ENCODE assay signal across 15 cellular contexts in genomic region chr19:47271949-47272348, GRCh38. TPM values are rescaled to one million over a fixed set of nuclear protein-coding genes. Genes with fewer than 3 reads are reported as not detected.
DNase-seq lines count a peak whose midpoint lies in the region; ATAC-seq and TF ChIP-seq lines count a peak whose summit lies in the region.
"Had no signal": no experiment of that assay in that cellular context is flagged by ENCODE, and none has a peak within 500 bp of the region (broad histone marks: within the 10 kb centered on the region; RNA-seq: fewer than 3 reads in every experiment).

No MANE protein-coding gene starts in this region.

- H3K4me3 ChIP-seq in WERI-Rb-1 (ENCODE audit: low read depth, low read length) (peak overlapping the region; percentile 94), tibial artery (no peak overlapping the region)
- H3K4me3 ChIP-seq: thyroid gland had no signal

- POLR2A ChIA-PET in activated CD8-positive, alpha-beta T cell treated with anti-CD3 and anti-CD28 coated beads for 36 hours (lab: Charles Lee) = interaction anchor here (0.9 to 1.2 kb wide), 4 partner anchors 13 to 72 kb away, joined by 3 to 4 read pairs (median 4); no protein-coding TSS in a partner anchor
- POLR2A ChIA-PET in activated CD8-positive, alpha-beta T cell treated with anti-CD3 and anti-CD28 coated beads, Interleukin-2, amount 10 ng/mL, durations not matched to agents 7 days and 5 days (lab: Charles Lee) = interaction anchor here (1.2 to 1.3 kb wide), 2 partner anchors 15 to 159 kb away, joined by 4 to 8 read pairs; partner anchors contain the start of gene CCDC9

- DNase-seq in activated CD8-positive, alpha-beta T cell treated with anti-CD3 and anti-CD28 coated beads for 36 hours = no peak
- DNase-seq in activated CD8-positive, alpha-beta T cell treated with anti-CD3 and anti-CD28 coated beads, Interleukin-2, amount 10 ng/mL, durations not matched to agents 7 days and 5 days = no peak
- no peak for DNase-seq in WERI-Rb-1
- no peak for DNase-seq in immature natural killer cell
- no peak for DNase-seq in tibial artery
- no peak for DNase-seq in DMS 273 (lab: John Stamatoyannopoulos, UW; ENCODE audit: unreplicated experiment)
- no peak for DNase-seq in NCI-H1092 (lab: John Stamatoyannopoulos, UW)
- DNase-seq: DMS79, NCI-H526, thyroid gland had no signal

- H3K4me1 ChIP-seq in tibial artery = peaks cover 0 to 32% (median 25%) of the 10 kb centered on the region in 4 donors

- H3K4me1 Mint-ChIP-seq in activated CD8-positive, alpha-beta T cell treated with anti-CD3 and anti-CD28 coated beads for 36 hours (ENCODE audit: low read depth) = peaks cover 23% of the 10 kb centered on the region
- H3K4me1 Mint-ChIP-seq in activated CD8-positive, alpha-beta T cell treated with anti-CD3 and anti-CD28 coated beads, Interleukin-2, amount 10 ng/mL, durations not matched to agents 7 days and 5 days (ENCODE audit: low read depth) = peaks cover 25% of the 10 kb centered on the region
- peaks cover 17 to 20% of the 10 kb centered on the region in 2 donors for H3K4me1 Mint-ChIP-seq in immature natural killer cell

- ATAC-seq in activated CD8-positive, alpha-beta T cell treated with anti-CD3 and anti-CD28 coated beads for 36 hours = no peak
- ATAC-seq in activated CD8-positive, alpha-beta T cell treated with anti-CD3 and anti-CD28 coated beads, Interleukin-2, amount 10 ng/mL, durations not matched to agents 7 days and 5 days = no peak
- ATAC-seq in GM18873 (IDR thresholded peaks at IDR 0.05; ENCODE audit: low FRiP score, unreplicated experiment) = no peak
- ATAC-seq: GM12878 had no signal

- H3K27ac ChIP-seq in WERI-Rb-1 = peak overlapping the region; percentile 95
- peak overlapping the region; percentile 41 to 99 for H3K27ac ChIP-seq in tibial artery

- no peaks in the 10 kb centered on the region for H3K9me3 Mint-ChIP-seq in activated CD8-positive, alpha-beta T cell treated with anti-CD3 and anti-CD28 coated beads for 36 hours
- H3K9me3 Mint-ChIP-seq in activated CD8-positive, alpha-beta T cell treated with anti-CD3 and anti-CD28 coated beads, Interleukin-2, amount 10 ng/mL, durations not matched to agents 7 days and 5 days (ENCODE audit: insufficient read depth) = no peaks in the 10 kb centered on the region
- H3K9me3 Mint-ChIP-seq in immature natural killer cell = no peaks in the 10 kb centered on the region

- no peak for TF ChIP-seq CTCF in activated CD8-positive, alpha-beta T cell treated with anti-CD3 and anti-CD28 coated beads for 36 hours (IDR thresholded peaks at IDR 0.05)
- no peak for TF ChIP-seq CTCF in WERI-Rb-1 (IDR thresholded peaks at IDR 0.05; ENCODE audit: low read depth, low read length)
- no peak for TF ChIP-seq CTCF in tibial artery (IDR thresholded peaks at IDR 0.05)

- H3K27me3 ChIP-seq in WERI-Rb-1 (ENCODE audit: insufficient read depth, low read depth, severe bottlenecking) (no peaks in the 10 kb centered on the region), tibial artery (no peaks in the 10 kb centered on the region)
- H3K27me3 ChIP-seq: adrenal gland, thyroid gland had no signal

- CTCF ChIA-PET in activated CD8-positive, alpha-beta T cell treated with anti-CD3 and anti-CD28 coated beads for 36 hours (lab: Charles Lee) = interaction anchor here (0.9 to 1.4 kb wide), 4 partner anchors 13 to 77 kb away, joined by 3 to 5 read pairs (median 3); partner anchors contain the start of gene DHX34
- CTCF ChIA-PET in activated CD8-positive, alpha-beta T cell treated with anti-CD3 and anti-CD28 coated beads, Interleukin-2, amount 10 ng/mL, durations not matched to agents 7 days and 5 days (lab: Charles Lee) = interaction anchor here (1.3 to 1.4 kb wide), 2 partner anchors 10 to 28 kb away, joined by 3 to 6 read pairs; no protein-coding TSS in a partner anchor

- no peaks in the 10 kb centered on the region for H3K27me3 Mint-ChIP-seq in activated CD8-positive, alpha-beta T cell treated with anti-CD3 and anti-CD28 coated beads for 36 hours
- H3K27me3 Mint-ChIP-seq in activated CD8-positive, alpha-beta T cell treated with anti-CD3 and anti-CD28 coated beads, Interleukin-2, amount 10 ng/mL, durations not matched to agents 7 days and 5 days (ENCODE audit: low read depth) = no peaks in the 10 kb centered on the region
- H3K27me3 Mint-ChIP-seq in immature natural killer cell (ENCODE audit: low read depth in 3 of 3) = peaks cover 10 to 27% (median 21%) of the 10 kb centered on the region in 3 donors

- H3K4me3 Mint-ChIP-seq in activated CD8-positive, alpha-beta T cell treated with anti-CD3 and anti-CD28 coated beads for 36 hours = peak overlapping the region; percentile 92
- no peak overlapping the region for H3K4me3 Mint-ChIP-seq in activated CD8-positive, alpha-beta T cell treated with anti-CD3 and anti-CD28 coated beads, Interleukin-2, amount 10 ng/mL, durations not matched to agents 7 days and 5 days
- H3K4me3 Mint-ChIP-seq in immature natural killer cell = peak overlapping the region in 4 of 5 donors; percentile 95 to 98 (median 96)

- no peaks in the 10 kb centered on the region for H3K9me3 ChIP-seq in WERI-Rb-1 (ENCODE audit: severe bottlenecking)
- no peaks in the 10 kb centered on the region for H3K9me3 ChIP-seq in tibial artery
- H3K9me3 ChIP-seq: adrenal gland, thyroid gland had no signal

- H3K36me3 Mint-ChIP-seq in activated CD8-positive, alpha-beta T cell treated with anti-CD3 and anti-CD28 coated beads for 36 hours (ENCODE audit: low read depth) = peaks cover 18% of the 10 kb centered on the region
- H3K36me3 Mint-ChIP-seq in activated CD8-positive, alpha-beta T cell treated with anti-CD3 and anti-CD28 coated beads, Interleukin-2, amount 10 ng/mL, durations not matched to agents 7 days and 5 days (ENCODE audit: low read depth) = peaks cover 43% of the 10 kb centered on the region
- H3K36me3 Mint-ChIP-seq in immature natural killer cell = peaks cover 0 to 15% (median 3%) of the 10 kb centered on the region in 3 donors

- intact Hi-C loops in activated CD8-positive, alpha-beta T cell treated with anti-CD3 and anti-CD28 coated beads for 36 hours (cut with micrococcal nuclease) = loop anchor here (2.0 kb wide), 1 partner anchor 15 kb away; the partner anchor contains the start of gene CCDC9
- intact Hi-C loops in tibial artery (cut with DNase I; ENCODE audit: low total_unique reads) = loop anchor here (2.0 kb wide), 1 partner anchor 13 kb away; no protein-coding TSS in a partner anchor

- peak overlapping the region; percentile 87 for H3K27ac Mint-ChIP-seq in activated CD8-positive, alpha-beta T cell treated with anti-CD3 and anti-CD28 coated beads for 36 hours
- H3K27ac Mint-ChIP-seq in activated CD8-positive, alpha-beta T cell treated with anti-CD3 and anti-CD28 coated beads, Interleukin-2, amount 10 ng/mL, durations not matched to agents 7 days and 5 days = no peak overlapping the region
- peak overlapping the region in 2 of 6 donors; percentile 64 to 86 for H3K27ac Mint-ChIP-seq in immature natural killer cell

- H3K36me3 ChIP-seq in WERI-Rb-1 = peaks cover 49% of the 10 kb centered on the region
- H3K36me3 ChIP-seq in tibial artery = peaks cover 28 to 51% (median 40%) of the 10 kb centered on the region in 3 donors

RNA-seq across cellular contexts. Expression of gene INAFM1, which starts 2.7 kb away (rescaled TPM):
- 10 to 100 TPM; 11.4 to 12.7 TPM for total RNA-seq in activated CD8-positive, alpha-beta T cell treated with anti-CD3 and anti-CD28 coated beads for 36 hours
- 10 to 100 TPM; 12.9 to 14.3 TPM for total RNA-seq in activated CD8-positive, alpha-beta T cell treated with anti-CD3 and anti-CD28 coated beads, Interleukin-2, amount 10 ng/mL, durations not matched to agents 7 days and 5 days
- polyA plus RNA-seq in immature natural killer cell = 1 to 10 TPM; 1.2 to 3.9 (median 2.3) TPM

RNA-seq across cellular contexts. Expression of gene CCDC9, which starts 15.6 kb away (rescaled TPM):
- total RNA-seq in activated CD8-positive, alpha-beta T cell treated with anti-CD3 and anti-CD28 coated beads for 36 hours = 10 to 100 TPM; 24.4 to 27.0 TPM
- 10 to 100 TPM; 30.0 to 32.1 TPM for total RNA-seq in activated CD8-positive, alpha-beta T cell treated with anti-CD3 and anti-CD28 coated beads, Interleukin-2, amount 10 ng/mL, durations not matched to agents 7 days and 5 days
- polyA plus RNA-seq in immature natural killer cell = 10 to 100 TPM in 1 of 3 donors, 1 to 10 TPM in 2; 2.6 to 12.2 (median 5.1) TPM

RNA-seq across cellular contexts. Expression of gene C5AR1, which starts 37.7 kb away (rescaled TPM):
- 1 to 10 TPM in 1 of 2 experiments, under 1 TPM in 1; 0.65 to 2.2 TPM for total RNA-seq in activated CD8-positive, alpha-beta T cell treated with anti-CD3 and anti-CD28 coated beads for 36 hours
- 1 to 10 TPM; 1.0 to 1.8 TPM for total RNA-seq in activated CD8-positive, alpha-beta T cell treated with anti-CD3 and anti-CD28 coated beads, Interleukin-2, amount 10 ng/mL, durations not matched to agents 7 days and 5 days
- polyA plus RNA-seq in immature natural killer cell = under 1 TPM in 2 of 3 donors, not detected in 1; 0.16 to 0.36 TPM
- total RNA-seq: HT1080, RPMI7951 had no signal

RNA-seq across cellular contexts. Expression of gene BBC3, which starts 41.0 kb away (rescaled TPM):
- total RNA-seq in activated CD8-positive, alpha-beta T cell treated with anti-CD3 and anti-CD28 coated beads for 36 hours = 10 to 100 TPM; 23.2 to 26.2 TPM
- 10 to 100 TPM; 15.7 to 16.8 TPM for total RNA-seq in activated CD8-positive, alpha-beta T cell treated with anti-CD3 and anti-CD28 coated beads, Interleukin-2, amount 10 ng/mL, durations not matched to agents 7 days and 5 days
- 10 to 100 TPM in 1 of 3 donors, 1 to 10 TPM in 2; 8.3 to 13.9 (median 8.4) TPM for polyA plus RNA-seq in immature natural killer cell
